In the genomic region with DNA sequence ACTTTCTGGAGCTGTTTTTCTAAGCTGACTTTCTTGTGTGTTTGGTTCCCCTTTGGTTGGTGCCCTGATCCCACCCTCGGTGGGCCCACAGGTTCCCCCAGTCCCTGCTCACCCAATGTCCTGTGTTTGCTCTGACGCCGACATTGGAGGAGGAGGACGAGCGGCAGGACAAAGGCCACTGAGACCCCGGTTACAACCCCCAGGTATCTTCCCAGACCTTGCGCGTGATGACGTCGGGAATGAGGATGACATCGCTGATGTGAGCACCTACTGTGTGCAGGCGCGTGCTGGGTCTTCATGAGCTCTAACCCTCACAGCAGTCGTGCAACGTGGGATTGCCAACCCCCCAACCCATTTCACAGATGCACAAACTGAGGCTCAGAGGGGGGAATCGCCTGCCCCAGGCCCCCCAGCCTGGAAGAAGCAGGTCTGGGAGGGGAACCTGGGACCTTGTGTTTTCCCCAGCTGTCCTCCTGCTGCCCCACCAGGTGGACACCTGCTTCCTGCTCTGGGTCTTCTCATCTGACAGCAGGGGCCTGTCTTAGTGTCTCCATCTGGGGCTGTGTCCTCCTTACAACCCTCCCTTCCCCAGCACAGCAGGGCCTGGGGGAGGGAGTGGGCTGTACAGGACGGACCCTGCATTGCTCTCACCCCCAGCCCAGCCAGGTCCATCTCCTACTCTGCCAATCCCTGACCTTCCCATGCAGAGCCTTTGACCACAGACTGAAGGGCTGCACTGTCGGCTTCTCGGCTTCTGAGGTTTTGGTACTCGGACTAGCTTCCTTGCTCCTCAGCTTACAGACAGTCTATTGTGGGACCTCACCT, we compare ENCODE assay signal across 1 cellular context.
TF ChIP-seq lines count a peak whose summit lies in the region.

No MANE protein-coding gene starts in this region.

TF ChIP-seq in liver, 16 proteins besides CTCF, POLR2A, EP300 and RAD21:
- TF ChIP-seq TAF1 (conservative IDR thresholded peaks at IDR 0.05) (no peak), SP1 (IDR thresholded peaks at IDR 0.05) (no peak), FOXA1 (IDR thresholded peaks at IDR 0.05) (no peak), GABPA (IDR thresholded peaks at IDR 0.05 in 1 of 2, conservative IDR thresholded peaks at IDR 0.05 in 1 of 2) (no peak)
- TF ChIP-seq, protein P1, sequence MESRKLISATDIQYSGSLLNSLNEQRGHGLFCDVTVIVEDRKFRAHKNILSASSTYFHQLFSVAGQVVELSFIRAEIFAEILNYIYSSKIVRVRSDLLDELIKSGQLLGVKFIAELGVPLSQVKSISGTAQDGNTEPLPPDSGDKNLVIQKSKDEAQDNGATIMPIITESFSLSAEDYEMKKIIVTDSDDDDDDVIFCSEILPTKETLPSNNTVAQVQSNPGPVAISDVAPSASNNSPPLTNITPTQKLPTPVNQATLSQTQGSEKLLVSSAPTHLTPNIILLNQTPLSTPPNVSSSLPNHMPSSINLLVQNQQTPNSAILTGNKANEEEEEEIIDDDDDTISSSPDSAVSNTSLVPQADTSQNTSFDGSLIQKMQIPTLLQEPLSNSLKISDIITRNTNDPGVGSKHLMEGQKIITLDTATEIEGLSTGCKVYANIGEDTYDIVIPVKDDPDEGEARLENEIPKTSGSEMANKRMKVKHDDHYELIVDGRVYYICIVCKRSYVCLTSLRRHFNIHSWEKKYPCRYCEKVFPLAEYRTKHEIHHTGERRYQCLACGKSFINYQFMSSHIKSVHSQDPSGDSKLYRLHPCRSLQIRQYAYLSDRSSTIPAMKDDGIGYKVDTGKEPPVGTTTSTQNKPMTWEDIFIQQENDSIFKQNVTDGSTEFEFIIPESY (IDR thresholded peaks at IDR 0.05): no peak
- TF ChIP-seq, protein P2, sequence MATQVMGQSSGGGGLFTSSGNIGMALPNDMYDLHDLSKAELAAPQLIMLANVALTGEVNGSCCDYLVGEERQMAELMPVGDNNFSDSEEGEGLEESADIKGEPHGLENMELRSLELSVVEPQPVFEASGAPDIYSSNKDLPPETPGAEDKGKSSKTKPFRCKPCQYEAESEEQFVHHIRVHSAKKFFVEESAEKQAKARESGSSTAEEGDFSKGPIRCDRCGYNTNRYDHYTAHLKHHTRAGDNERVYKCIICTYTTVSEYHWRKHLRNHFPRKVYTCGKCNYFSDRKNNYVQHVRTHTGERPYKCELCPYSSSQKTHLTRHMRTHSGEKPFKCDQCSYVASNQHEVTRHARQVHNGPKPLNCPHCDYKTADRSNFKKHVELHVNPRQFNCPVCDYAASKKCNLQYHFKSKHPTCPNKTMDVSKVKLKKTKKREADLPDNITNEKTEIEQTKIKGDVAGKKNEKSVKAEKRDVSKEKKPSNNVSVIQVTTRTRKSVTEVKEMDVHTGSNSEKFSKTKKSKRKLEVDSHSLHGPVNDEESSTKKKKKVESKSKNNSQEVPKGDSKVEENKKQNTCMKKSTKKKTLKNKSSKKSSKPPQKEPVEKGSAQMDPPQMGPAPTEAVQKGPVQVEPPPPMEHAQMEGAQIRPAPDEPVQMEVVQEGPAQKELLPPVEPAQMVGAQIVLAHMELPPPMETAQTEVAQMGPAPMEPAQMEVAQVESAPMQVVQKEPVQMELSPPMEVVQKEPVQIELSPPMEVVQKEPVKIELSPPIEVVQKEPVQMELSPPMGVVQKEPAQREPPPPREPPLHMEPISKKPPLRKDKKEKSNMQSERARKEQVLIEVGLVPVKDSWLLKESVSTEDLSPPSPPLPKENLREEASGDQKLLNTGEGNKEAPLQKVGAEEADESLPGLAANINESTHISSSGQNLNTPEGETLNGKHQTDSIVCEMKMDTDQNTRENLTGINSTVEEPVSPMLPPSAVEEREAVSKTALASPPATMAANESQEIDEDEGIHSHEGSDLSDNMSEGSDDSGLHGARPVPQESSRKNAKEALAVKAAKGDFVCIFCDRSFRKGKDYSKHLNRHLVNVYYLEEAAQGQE (IDR thresholded peaks at IDR 0.05): no peak
- TF ChIP-seq, protein P3, sequence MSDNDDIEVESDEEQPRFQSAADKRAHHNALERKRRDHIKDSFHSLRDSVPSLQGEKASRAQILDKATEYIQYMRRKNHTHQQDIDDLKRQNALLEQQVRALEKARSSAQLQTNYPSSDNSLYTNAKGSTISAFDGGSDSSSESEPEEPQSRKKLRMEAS (IDR thresholded peaks at IDR 0.05): no peak
